Comparison of ENCODE assay signal across 1 cellular context in genomic region chr17:42304187-42305030, GRCh38.
A peak's percentile ranks its signal among the peaks of the same experiment; 100 is the strongest.
TF ChIP-seq lines count a peak whose summit lies in the region.

No MANE protein-coding gene starts in this region.

TF ChIP-seq in HepG2, 621 proteins besides CTCF, POLR2A, EP300 and RAD21 (continued from another document and continues in another):
- TF ChIP-seq NFAT5 (CRISPR knock-in tag; IDR thresholded peaks at IDR 0.05) (no peak), THYN1 (CRISPR knock-in tag; IDR thresholded peaks at IDR 0.05; ENCODE audit: borderline replicate concordance, low read depth) (no peak), ZNF543 (CRISPR knock-in tag; IDR thresholded peaks at IDR 0.05) (no peak), MZF1 (CRISPR knock-in tag; IDR thresholded peaks at IDR 0.05; ENCODE audit: borderline replicate concordance) (0 out of 2 replicates have a peak, but pooled peaks have one; percentile 45), CREBL2 (CRISPR knock-in tag; IDR thresholded peaks at IDR 0.05; ENCODE audit: borderline replicate concordance) (no peak), AGO1 (IDR thresholded peaks at IDR 0.05; ENCODE audit: low read depth, low read length, poor library complexity, severe bottlenecking) (no peak), ZNF414 (CRISPR knock-in tag; IDR thresholded peaks at IDR 0.05) (no peak), HDAC1 (CRISPR knock-in tag; IDR thresholded peaks at IDR 0.05) (no peak; the same call in 1 of the 2 replicates), ZNF260 (CRISPR knock-in tag; IDR thresholded peaks at IDR 0.05; ENCODE audit: borderline replicate concordance, low read depth) (no peak), ZNF781 (CRISPR knock-in tag; IDR thresholded peaks at IDR 0.05; ENCODE audit: borderline replicate concordance, not compliant biosample characterization) (no peak), ZBTB7B (CRISPR knock-in tag; IDR thresholded peaks at IDR 0.05) (peak; percentile 94), ZNF121 (CRISPR knock-in tag; IDR thresholded peaks at IDR 0.05) (no peak), TFAP4 (IDR thresholded peaks at IDR 0.05; ENCODE audit: borderline replicate concordance, low read depth) (no peak), SMARCE1 (IDR thresholded peaks at IDR 0.05; ENCODE audit: borderline replicate concordance) (no peak), DR1 (CRISPR knock-in tag; IDR thresholded peaks at IDR 0.05) (0 out of 2 replicates have a peak, but pooled peaks have one; percentile 21), ZNF576 (CRISPR knock-in tag; IDR thresholded peaks at IDR 0.05) (no peak), ZFP82 (CRISPR knock-in tag; IDR thresholded peaks at IDR 0.05; ENCODE audit: borderline replicate concordance) (no peak), THAP7 (CRISPR knock-in tag; IDR thresholded peaks at IDR 0.05) (no peak), HHEX (CRISPR knock-in tag; IDR thresholded peaks at IDR 0.05) (no peak), SRSF4 (IDR thresholded peaks at IDR 0.05; ENCODE audit: low read depth, low read length, poor library complexity, severe bottlenecking) (no peak), SNRNP70 (IDR thresholded peaks at IDR 0.05; ENCODE audit: low read depth, low read length) (no peak), XRCC5 (optimal IDR thresholded peaks at IDR 0.05; ENCODE audit: low read length) (peak; percentile 43), ZNF670 (CRISPR knock-in tag; IDR thresholded peaks at IDR 0.05; ENCODE audit: borderline replicate concordance) (no peak), PREB (CRISPR knock-in tag; IDR thresholded peaks at IDR 0.05) (no peak), SRSF9 (IDR thresholded peaks at IDR 0.05; ENCODE audit: borderline replicate concordance, insufficient read depth, low read depth, low read length, poor library complexity, severe bottlenecking) (no peak), POGZ (CRISPR knock-in tag; IDR thresholded peaks at IDR 0.05) (no peak), IRF1 (CRISPR knock-in tag; IDR thresholded peaks at IDR 0.05; ENCODE audit: low read depth) (no peak), BORCS8-MEF2B (CRISPR knock-in tag; IDR thresholded peaks at IDR 0.05) (peak; percentile 64), ZNF687 (CRISPR knock-in tag; IDR thresholded peaks at IDR 0.05) (peak; percentile 86), ZIK1 (CRISPR knock-in tag; IDR thresholded peaks at IDR 0.05; ENCODE audit: borderline replicate concordance, low read depth) (no peak), PRPF4 (IDR thresholded peaks at IDR 0.05; ENCODE audit: low read depth, low read length, poor library complexity, severe bottlenecking) (no peak), E2F5 (CRISPR knock-in tag; conservative IDR thresholded peaks at IDR 0.05) (no peak)
